In the genomic region with DNA sequence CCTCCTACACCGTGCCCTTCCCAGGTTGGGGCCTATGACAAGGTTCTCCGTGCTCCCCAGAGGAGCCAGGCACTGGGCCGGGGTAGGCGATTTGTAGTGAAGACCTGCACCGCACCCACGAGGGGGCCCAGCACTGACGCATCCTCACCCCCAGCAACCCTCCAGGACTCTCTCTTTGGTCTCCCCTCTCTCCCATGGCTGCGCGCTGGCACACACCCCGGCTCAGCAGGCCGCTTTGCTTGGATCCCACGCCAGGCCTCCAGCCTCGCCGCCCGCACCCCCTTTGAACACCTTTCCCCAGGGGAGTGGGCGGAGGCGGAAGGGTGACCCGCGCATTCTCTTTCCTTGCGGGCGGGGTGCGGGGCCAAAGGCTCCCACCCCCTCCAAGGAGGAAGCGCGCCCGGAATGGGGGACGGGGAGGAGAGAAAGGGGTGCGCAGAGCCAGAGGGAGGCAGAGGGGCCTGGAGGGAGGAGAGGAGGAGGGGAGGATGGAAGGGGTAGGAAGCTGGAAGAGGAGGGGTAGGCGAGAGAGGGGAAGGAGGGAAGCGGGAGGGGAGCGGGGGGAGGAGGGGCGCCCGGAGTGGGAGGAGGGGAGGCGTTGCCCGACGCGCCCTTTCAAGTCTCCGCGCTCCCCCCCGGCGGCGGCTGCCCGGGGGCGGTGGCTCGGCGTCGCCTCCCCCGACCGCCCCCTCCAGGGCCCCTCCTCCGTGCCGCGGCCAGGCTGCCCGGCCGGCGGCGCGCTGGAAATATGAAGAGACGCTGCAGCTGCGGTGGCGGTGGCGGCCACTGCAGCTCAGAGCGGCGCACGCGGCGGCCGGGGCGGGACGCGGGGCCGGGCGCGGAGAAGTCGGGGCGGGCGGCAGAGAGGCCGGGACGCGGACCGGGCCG, we compare ENCODE assay signal across 8 cellular contexts. TPM values are rescaled to one million over a fixed set of nuclear protein-coding genes. Genes with fewer than 3 reads are reported as not detected.
DNase-seq lines count a peak whose midpoint lies in the region; ATAC-seq, FAIRE-seq and TF ChIP-seq lines count a peak whose summit lies in the region.

A gene (plus strand): TSS at position 751 of the 888 bp plus-strand sequence. CDS start 347 bp downstream, outside the sequence.

- no peak within 1 kb of the TSS for H3K27ac Mint-ChIP-seq in stimulated activated naive CD8-positive, alpha-beta T cell treated with anti-CD3 and anti-CD28 coated beads, Interleukin-15, Interleukin-2, amounts not matched to agents 100 ng/mL and 50 ng/mL, for 24 hours

- no peaks in the 10 kb centered on the region for H3K36me3 Mint-ChIP-seq in stimulated activated naive CD8-positive, alpha-beta T cell treated with anti-CD3 and anti-CD28 coated beads, Interleukin-15, Interleukin-2, amounts not matched to agents 100 ng/mL and 50 ng/mL, for 24 hours (ENCODE audit: low read depth)

- H3K27me3 Mint-ChIP-seq in stimulated activated naive CD8-positive, alpha-beta T cell treated with anti-CD3 and anti-CD28 coated beads, Interleukin-15, Interleukin-2, amounts not matched to agents 100 ng/mL and 50 ng/mL, for 24 hours: peaks cover 55% of the 10 kb centered on the region

- peaks cover 7% of the 10 kb centered on the region for H3K4me1 Mint-ChIP-seq in stimulated activated naive CD8-positive, alpha-beta T cell treated with anti-CD3 and anti-CD28 coated beads, Interleukin-15, Interleukin-2, amounts not matched to agents 100 ng/mL and 50 ng/mL, for 24 hours (ENCODE audit: low read depth)

- ATAC-seq in left lobe of liver (peak; percentile 64), GM21576 (IDR thresholded peaks at IDR 0.05; ENCODE audit: unreplicated experiment) (no peak)

- peak within 1 kb of the TSS; percentile 96 for H3K27ac ChIP-seq in caudate nucleus (ENCODE audit: low read depth, low read length)

- DNase-seq in D721Med (ENCODE audit: insufficient read length, low spot score) (peak; percentile 50), NCI-H2171 (lab: John Stamatoyannopoulos, UW) (peak; percentile 42), caudate nucleus (lab: John Stamatoyannopoulos, UW) (peak in 57 of 61 donors; percentile 33 to 87 (median 75)), left lobe of liver (ENCODE audit: low spot score) (no peak), DMS114 treated with DMSO at 0.1 percent for 48 hours (lab: John Stamatoyannopoulos, UW; ENCODE audit: unreplicated experiment) (no peak)
- DNase-seq in central memory CD4-positive, alpha-beta T cell: no peak

- no peak for TF ChIP-seq CTCF in D721Med (IDR thresholded peaks at IDR 0.05; ENCODE audit: insufficient read depth, missing control alignments)

- no peak for FAIRE-seq in D721Med (lab: Jason Lieb, UNC)

- no peaks in the 10 kb centered on the region for H3K9me3 Mint-ChIP-seq in stimulated activated naive CD8-positive, alpha-beta T cell treated with anti-CD3 and anti-CD28 coated beads, Interleukin-15, Interleukin-2, amounts not matched to agents 100 ng/mL and 50 ng/mL, for 24 hours

- peak within 1 kb of the TSS; percentile 39 for H3K4me3 Mint-ChIP-seq in stimulated activated naive CD8-positive, alpha-beta T cell treated with anti-CD3 and anti-CD28 coated beads, Interleukin-15, Interleukin-2, amounts not matched to agents 100 ng/mL and 50 ng/mL, for 24 hours

RNA-seq across cellular contexts. Expression of the gene that starts here (rescaled TPM):
- 0.58 TPM for total RNA-seq in left lobe of liver

Comparison
In these comparisons a context has a peak if more than half of its experiments do, and no peak if none do; other contexts are left out.
1. Peak in ATAC-seq in left lobe of liver; RNA of the gene not detected or under 1 TPM.
2. DNase-seq: peak in D721Med (single experiment), NCI-H2171 (single experiment) and caudate nucleus (57 of 61); none in left lobe of liver (single experiment), DMS114 treated with DMSO at 0.1 percent for 48 hours (single experiment) and central memory CD4-positive, alpha-beta T cell (single experiment).